1 cellular context compared by ENCODE assay signal in genomic region chr5:80406980-80407734, GRCh38.
TF ChIP-seq lines count a peak whose summit lies in the region.

No MANE protein-coding gene starts in this region.

TF ChIP-seq in GM23338, 12 proteins besides CTCF, POLR2A, EP300 and RAD21:
- TF ChIP-seq REST (IDR thresholded peaks at IDR 0.05; ENCODE audit: unreplicated experiment) = no peak
- TF ChIP-seq ZNF331 (CRISPR knock-in tag; IDR thresholded peaks at IDR 0.05; ENCODE audit: low read depth) = no peak
- TF ChIP-seq ZNF462 (CRISPR knock-in tag; IDR thresholded peaks at IDR 0.05) = no peak
- TF ChIP-seq ETS1 (IDR thresholded peaks at IDR 0.05) = no peak
- no peak for TF ChIP-seq EZH2phosphoT487 (IDR thresholded peaks at IDR 0.05; ENCODE audit: unreplicated experiment)
- no peak for TF ChIP-seq CREB1 (CRISPR knock-in tag; IDR thresholded peaks at IDR 0.05; ENCODE audit: low read depth)
- TF ChIP-seq POLR2AphosphoS5 (IDR thresholded peaks at IDR 0.05; ENCODE audit: low read depth) = no peak
- TF ChIP-seq NANOG (IDR thresholded peaks at IDR 0.05; ENCODE audit: borderline replicate concordance) = no peak
- no peak for TF ChIP-seq STAT1 (IDR thresholded peaks at IDR 0.05; ENCODE audit: unreplicated experiment)
- TF ChIP-seq JUNB (IDR thresholded peaks at IDR 0.05; ENCODE audit: unreplicated experiment) = no peak
- TF ChIP-seq EZH2 (IDR thresholded peaks at IDR 0.05; ENCODE audit: low read depth, unreplicated experiment) = no peak
- no peak for TF ChIP-seq ZNF114 (CRISPR knock-in tag; IDR thresholded peaks at IDR 0.05)
